Comparison of ENCODE assay signal across 1 cellular context in the genomic region with DNA sequence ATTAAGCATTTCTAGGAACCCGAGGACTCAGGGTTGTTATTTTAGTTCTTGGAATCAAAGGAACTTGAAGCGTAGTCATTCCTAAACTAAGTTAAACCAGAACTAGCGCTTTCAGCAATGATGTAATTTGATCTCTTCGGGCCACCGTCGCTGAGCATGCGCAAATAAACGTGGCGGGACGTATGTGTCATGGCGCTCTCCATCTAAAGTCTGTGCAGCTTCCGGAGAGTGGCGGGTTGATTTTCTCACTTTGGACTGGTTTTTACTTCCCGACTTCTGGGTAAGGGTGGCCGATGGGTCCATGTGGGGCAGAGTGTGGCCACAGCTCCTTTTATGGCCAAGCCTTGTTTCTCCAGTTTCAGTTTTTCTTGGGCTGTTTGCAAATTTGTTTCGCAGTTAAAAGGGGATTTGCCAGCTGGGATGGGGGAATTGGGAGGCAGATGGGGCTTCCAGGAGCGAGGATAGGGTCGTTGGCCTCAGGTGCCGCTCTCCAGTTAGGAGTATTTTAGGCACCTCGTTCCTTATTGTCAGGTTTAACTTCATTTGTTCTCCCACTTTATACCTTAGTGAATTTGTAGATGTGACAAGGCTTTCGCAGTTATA.
A peak's percentile ranks its signal among the peaks of the same experiment; 100 is the strongest.
TF ChIP-seq lines count a peak whose summit lies in the region.

A gene (plus strand): TSS at position 163 of the 603 bp plus-strand sequence. CDS start 11,894 bp downstream, outside the sequence.

TF ChIP-seq in K562, 482 proteins besides CTCF, POLR2A, EP300 and RAD21 (continued from another document and continues in another):
- TF ChIP-seq, protein P1, sequence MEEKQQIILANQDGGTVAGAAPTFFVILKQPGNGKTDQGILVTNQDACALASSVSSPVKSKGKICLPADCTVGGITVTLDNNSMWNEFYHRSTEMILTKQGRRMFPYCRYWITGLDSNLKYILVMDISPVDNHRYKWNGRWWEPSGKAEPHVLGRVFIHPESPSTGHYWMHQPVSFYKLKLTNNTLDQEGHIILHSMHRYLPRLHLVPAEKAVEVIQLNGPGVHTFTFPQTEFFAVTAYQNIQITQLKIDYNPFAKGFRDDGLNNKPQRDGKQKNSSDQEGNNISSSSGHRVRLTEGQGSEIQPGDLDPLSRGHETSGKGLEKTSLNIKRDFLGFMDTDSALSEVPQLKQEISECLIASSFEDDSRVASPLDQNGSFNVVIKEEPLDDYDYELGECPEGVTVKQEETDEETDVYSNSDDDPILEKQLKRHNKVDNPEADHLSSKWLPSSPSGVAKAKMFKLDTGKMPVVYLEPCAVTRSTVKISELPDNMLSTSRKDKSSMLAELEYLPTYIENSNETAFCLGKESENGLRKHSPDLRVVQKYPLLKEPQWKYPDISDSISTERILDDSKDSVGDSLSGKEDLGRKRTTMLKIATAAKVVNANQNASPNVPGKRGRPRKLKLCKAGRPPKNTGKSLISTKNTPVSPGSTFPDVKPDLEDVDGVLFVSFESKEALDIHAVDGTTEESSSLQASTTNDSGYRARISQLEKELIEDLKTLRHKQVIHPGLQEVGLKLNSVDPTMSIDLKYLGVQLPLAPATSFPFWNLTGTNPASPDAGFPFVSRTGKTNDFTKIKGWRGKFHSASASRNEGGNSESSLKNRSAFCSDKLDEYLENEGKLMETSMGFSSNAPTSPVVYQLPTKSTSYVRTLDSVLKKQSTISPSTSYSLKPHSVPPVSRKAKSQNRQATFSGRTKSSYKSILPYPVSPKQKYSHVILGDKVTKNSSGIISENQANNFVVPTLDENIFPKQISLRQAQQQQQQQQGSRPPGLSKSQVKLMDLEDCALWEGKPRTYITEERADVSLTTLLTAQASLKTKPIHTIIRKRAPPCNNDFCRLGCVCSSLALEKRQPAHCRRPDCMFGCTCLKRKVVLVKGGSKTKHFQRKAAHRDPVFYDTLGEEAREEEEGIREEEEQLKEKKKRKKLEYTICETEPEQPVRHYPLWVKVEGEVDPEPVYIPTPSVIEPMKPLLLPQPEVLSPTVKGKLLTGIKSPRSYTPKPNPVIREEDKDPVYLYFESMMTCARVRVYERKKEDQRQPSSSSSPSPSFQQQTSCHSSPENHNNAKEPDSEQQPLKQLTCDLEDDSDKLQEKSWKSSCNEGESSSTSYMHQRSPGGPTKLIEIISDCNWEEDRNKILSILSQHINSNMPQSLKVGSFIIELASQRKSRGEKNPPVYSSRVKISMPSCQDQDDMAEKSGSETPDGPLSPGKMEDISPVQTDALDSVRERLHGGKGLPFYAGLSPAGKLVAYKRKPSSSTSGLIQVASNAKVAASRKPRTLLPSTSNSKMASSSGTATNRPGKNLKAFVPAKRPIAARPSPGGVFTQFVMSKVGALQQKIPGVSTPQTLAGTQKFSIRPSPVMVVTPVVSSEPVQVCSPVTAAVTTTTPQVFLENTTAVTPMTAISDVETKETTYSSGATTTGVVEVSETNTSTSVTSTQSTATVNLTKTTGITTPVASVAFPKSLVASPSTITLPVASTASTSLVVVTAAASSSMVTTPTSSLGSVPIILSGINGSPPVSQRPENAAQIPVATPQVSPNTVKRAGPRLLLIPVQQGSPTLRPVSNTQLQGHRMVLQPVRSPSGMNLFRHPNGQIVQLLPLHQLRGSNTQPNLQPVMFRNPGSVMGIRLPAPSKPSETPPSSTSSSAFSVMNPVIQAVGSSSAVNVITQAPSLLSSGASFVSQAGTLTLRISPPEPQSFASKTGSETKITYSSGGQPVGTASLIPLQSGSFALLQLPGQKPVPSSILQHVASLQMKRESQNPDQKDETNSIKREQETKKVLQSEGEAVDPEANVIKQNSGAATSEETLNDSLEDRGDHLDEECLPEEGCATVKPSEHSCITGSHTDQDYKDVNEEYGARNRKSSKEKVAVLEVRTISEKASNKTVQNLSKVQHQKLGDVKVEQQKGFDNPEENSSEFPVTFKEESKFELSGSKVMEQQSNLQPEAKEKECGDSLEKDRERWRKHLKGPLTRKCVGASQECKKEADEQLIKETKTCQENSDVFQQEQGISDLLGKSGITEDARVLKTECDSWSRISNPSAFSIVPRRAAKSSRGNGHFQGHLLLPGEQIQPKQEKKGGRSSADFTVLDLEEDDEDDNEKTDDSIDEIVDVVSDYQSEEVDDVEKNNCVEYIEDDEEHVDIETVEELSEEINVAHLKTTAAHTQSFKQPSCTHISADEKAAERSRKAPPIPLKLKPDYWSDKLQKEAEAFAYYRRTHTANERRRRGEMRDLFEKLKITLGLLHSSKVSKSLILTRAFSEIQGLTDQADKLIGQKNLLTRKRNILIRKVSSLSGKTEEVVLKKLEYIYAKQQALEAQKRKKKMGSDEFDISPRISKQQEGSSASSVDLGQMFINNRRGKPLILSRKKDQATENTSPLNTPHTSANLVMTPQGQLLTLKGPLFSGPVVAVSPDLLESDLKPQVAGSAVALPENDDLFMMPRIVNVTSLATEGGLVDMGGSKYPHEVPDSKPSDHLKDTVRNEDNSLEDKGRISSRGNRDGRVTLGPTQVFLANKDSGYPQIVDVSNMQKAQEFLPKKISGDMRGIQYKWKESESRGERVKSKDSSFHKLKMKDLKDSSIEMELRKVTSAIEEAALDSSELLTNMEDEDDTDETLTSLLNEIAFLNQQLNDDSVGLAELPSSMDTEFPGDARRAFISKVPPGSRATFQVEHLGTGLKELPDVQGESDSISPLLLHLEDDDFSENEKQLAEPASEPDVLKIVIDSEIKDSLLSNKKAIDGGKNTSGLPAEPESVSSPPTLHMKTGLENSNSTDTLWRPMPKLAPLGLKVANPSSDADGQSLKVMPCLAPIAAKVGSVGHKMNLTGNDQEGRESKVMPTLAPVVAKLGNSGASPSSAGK (IDR thresholded peaks at IDR 0.05) = no peak
- TF ChIP-seq EWSR1 (IDR thresholded peaks at IDR 0.05; ENCODE audit: borderline replicate concordance, low read depth, partially characterized antibody) = no peak
- peak; percentile 62 for TF ChIP-seq GABPA (tag; conservative IDR thresholded peaks at IDR 0.05; ENCODE audit: low read depth)
- TF ChIP-seq SMAD4 (CRISPR knock-in tag; conservative IDR thresholded peaks at IDR 0.05) = peak; percentile 95
- TF ChIP-seq HNRNPLL (IDR thresholded peaks at IDR 0.05; ENCODE audit: low read depth, low read length, poor library complexity, severe bottlenecking) = peak; percentile 25
- TF ChIP-seq POLR2G (IDR thresholded peaks at IDR 0.05; ENCODE audit: low read depth, low read length) = peak; percentile 68
- TF ChIP-seq POLR2H (tag; IDR thresholded peaks at IDR 0.05; ENCODE audit: low read depth) = peak; percentile 94
- no peak for TF ChIP-seq ZNF444 (CRISPR knock-in tag; IDR thresholded peaks at IDR 0.05)
- TF ChIP-seq, protein P2, sequence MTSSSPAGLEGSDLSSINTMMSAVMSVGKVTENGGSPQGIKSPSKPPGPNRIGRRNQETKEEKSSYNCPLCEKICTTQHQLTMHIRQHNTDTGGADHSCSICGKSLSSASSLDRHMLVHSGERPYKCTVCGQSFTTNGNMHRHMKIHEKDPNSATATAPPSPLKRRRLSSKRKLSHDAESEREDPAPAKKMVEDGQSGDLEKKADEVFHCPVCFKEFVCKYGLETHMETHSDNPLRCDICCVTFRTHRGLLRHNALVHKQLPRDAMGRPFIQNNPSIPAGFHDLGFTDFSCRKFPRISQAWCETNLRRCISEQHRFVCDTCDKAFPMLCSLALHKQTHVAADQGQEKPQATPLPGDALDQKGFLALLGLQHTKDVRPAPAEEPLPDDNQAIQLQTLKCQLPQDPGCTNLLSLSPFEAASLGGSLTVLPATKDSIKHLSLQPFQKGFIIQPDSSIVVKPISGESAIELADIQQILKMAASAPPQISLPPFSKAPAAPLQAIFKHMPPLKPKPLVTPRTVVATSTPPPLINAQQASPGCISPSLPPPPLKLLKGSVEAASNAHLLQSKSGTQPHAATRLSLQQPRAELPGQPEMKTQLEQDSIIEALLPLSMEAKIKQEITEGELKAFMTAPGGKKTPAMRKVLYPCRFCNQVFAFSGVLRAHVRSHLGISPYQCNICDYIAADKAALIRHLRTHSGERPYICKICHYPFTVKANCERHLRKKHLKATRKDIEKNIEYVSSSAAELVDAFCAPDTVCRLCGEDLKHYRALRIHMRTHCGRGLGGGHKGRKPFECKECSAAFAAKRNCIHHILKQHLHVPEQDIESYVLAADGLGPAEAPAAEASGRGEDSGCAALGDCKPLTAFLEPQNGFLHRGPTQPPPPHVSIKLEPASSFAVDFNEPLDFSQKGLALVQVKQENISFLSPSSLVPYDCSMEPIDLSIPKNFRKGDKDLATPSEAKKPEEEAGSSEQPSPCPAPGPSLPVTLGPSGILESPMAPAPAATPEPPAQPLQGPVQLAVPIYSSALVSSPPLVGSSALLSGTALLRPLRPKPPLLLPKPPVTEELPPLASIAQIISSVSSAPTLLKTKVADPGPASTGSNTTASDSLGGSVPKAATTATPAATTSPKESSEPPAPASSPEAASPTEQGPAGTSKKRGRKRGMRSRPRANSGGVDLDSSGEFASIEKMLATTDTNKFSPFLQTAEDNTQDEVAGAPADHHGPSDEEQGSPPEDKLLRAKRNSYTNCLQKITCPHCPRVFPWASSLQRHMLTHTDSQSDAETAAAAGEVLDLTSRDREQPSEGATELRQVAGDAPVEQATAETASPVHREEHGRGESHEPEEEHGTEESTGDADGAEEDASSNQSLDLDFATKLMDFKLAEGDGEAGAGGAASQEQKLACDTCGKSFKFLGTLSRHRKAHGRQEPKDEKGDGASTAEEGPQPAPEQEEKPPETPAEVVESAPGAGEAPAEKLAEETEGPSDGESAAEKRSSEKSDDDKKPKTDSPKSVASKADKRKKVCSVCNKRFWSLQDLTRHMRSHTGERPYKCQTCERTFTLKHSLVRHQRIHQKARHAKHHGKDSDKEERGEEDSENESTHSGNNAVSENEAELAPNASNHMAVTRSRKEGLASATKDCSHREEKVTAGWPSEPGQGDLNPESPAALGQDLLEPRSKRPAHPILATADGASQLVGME (CRISPR knock-in tag; IDR thresholded peaks at IDR 0.05) = no peak
- TF ChIP-seq, protein P3, sequence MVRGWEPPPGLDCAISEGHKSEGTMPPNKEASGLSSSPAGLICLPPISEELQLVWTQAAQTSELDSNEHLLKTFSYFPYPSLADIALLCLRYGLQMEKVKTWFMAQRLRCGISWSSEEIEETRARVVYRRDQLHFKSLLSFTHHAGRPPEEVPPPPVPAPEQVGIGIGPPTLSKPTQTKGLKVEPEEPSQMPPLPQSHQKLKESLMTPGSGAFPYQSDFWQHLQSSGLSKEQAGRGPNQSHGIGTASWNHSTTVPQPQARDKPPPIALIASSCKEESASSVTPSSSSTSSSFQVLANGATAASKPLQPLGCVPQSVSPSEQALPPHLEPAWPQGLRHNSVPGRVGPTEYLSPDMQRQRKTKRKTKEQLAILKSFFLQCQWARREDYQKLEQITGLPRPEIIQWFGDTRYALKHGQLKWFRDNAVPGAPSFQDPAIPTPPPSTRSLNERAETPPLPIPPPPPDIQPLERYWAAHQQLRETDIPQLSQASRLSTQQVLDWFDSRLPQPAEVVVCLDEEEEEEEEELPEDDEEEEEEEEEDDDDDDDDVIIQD (CRISPR knock-in tag; IDR thresholded peaks at IDR 0.05) = no peak
- TF ChIP-seq FOXK2 (conservative IDR thresholded peaks at IDR 0.05 in 1 of 2, IDR thresholded peaks at IDR 0.05 in 1 of 2; ENCODE audit: low read depth in 2 of 2) = peak; percentile 56; a peak in 2 of 4 replicates
- TF ChIP-seq TARDBP (IDR thresholded peaks at IDR 0.05) = no peak
- TF ChIP-seq CC2D1A (IDR thresholded peaks at IDR 0.05) = 0 out of 2 replicates have a peak, but pooled peaks have one; percentile 33
- peak; percentile 93 for TF ChIP-seq ETV5 (CRISPR knock-in tag; IDR thresholded peaks at IDR 0.05; ENCODE audit: low read depth)
- TF ChIP-seq RBFOX2 (IDR thresholded peaks at IDR 0.05; ENCODE audit: low read depth, low read length) = peak; percentile 83
- TF ChIP-seq, protein P4, sequence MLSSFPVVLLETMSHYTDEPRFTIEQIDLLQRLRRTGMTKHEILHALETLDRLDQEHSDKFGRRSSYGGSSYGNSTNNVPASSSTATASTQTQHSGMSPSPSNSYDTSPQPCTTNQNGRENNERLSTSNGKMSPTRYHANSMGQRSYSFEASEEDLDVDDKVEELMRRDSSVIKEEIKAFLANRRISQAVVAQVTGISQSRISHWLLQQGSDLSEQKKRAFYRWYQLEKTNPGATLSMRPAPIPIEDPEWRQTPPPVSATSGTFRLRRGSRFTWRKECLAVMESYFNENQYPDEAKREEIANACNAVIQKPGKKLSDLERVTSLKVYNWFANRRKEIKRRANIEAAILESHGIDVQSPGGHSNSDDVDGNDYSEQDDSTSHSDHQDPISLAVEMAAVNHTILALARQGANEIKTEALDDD (IDR thresholded peaks at IDR 0.05) = peak; percentile 99; the same call in 1 of the 2 replicates
- TF ChIP-seq TAF7 (tag; IDR thresholded peaks at IDR 0.05) = peak; percentile 88
- peak; percentile 88 for TF ChIP-seq SUPT5H (IDR thresholded peaks at IDR 0.05)
- TF ChIP-seq, protein P5, sequence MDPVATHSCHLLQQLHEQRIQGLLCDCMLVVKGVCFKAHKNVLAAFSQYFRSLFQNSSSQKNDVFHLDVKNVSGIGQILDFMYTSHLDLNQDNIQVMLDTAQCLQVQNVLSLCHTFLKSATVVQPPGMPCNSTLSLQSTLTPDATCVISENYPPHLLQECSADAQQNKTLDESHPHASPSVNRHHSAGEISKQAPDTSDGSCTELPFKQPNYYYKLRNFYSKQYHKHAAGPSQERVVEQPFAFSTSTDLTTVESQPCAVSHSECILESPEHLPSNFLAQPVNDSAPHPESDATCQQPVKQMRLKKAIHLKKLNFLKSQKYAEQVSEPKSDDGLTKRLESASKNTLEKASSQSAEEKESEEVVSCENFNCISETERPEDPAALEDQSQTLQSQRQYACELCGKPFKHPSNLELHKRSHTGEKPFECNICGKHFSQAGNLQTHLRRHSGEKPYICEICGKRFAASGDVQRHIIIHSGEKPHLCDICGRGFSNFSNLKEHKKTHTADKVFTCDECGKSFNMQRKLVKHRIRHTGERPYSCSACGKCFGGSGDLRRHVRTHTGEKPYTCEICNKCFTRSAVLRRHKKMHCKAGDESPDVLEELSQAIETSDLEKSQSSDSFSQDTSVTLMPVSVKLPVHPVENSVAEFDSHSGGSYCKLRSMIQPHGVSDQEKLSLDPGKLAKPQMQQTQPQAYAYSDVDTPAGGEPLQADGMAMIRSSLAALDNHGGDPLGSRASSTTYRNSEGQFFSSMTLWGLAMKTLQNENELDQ (CRISPR knock-in tag; IDR thresholded peaks at IDR 0.05; ENCODE audit: borderline replicate concordance) = no peak
